ENCODE assay signal across 8 cellular contexts in genomic region chr3:63912768-63913588, GRCh38.
DNase-seq lines count a peak whose midpoint lies in the region; ATAC-seq and TF ChIP-seq lines count a peak whose summit lies in the region.

No MANE protein-coding gene starts in this region.

- ATAC-seq in HG02943 (IDR thresholded peaks at IDR 0.05; ENCODE audit: low read depth, unreplicated experiment) (peak; percentile 22), SK-N-SH treated with all-trans-retinoic acid at 6 μM for 48 hours (peak; percentile 44), GM18870 (IDR thresholded peaks at IDR 0.05; ENCODE audit: unreplicated experiment) (no peak)

- H3K4me3 ChIP-seq in GM12875 (ENCODE audit: low read depth, low read length) (peak overlapping the region; percentile 70), skeletal muscle cell (ENCODE audit: low read depth, low read length) (peak overlapping the region; percentile 61)

- no peak for TF ChIP-seq CTCF in GM12875 (IDR thresholded peaks at IDR 0.05; ENCODE audit: borderline replicate concordance, insufficient read depth, low read depth, low read length)

- DNase-seq in amniotic epithelial cell (ENCODE audit: low read depth) (peak; percentile 45), hypothalamus (lab: John Stamatoyannopoulos, UW) (peak in 29 of 51 donors; percentile 3 to 65 (median 37)), skeletal muscle cell (ENCODE audit: low read depth) (peak; percentile 25), NCI-H2029 treated with DMSO at 0.1 percent for 48 hours (lab: John Stamatoyannopoulos, UW) (no peak)

TF ChIP-seq in SK-N-SH treated with all-trans-retinoic acid at 6 μM for 48 hours, 23 proteins besides CTCF, POLR2A, EP300 and RAD21:
- no peak for TF ChIP-seq ESRRG (CRISPR knock-in tag; IDR thresholded peaks at IDR 0.05)
- no peak for TF ChIP-seq ZC3H10 (CRISPR knock-in tag; IDR thresholded peaks at IDR 0.05)
- no peak for TF ChIP-seq POU6F1 (CRISPR knock-in tag; IDR thresholded peaks at IDR 0.05; ENCODE audit: borderline replicate concordance, low read depth)
- no peak for TF ChIP-seq ZFP3 (CRISPR knock-in tag; IDR thresholded peaks at IDR 0.05)
- TF ChIP-seq CREB5 (CRISPR knock-in tag; IDR thresholded peaks at IDR 0.05; ENCODE audit: low read depth) = no peak
- TF ChIP-seq PATZ1 (CRISPR knock-in tag; IDR thresholded peaks at IDR 0.05; ENCODE audit: borderline replicate concordance) = no peak
- no peak for TF ChIP-seq RARB (CRISPR knock-in tag; IDR thresholded peaks at IDR 0.05)
- TF ChIP-seq ZNF565 (CRISPR knock-in tag; conservative IDR thresholded peaks at IDR 0.05; ENCODE audit: low read depth) = no peak
- no peak for TF ChIP-seq ZNF8 (CRISPR knock-in tag; IDR thresholded peaks at IDR 0.05)
- TF ChIP-seq SNAI2 (CRISPR knock-in tag; IDR thresholded peaks at IDR 0.05) = no peak
- no peak for TF ChIP-seq CSDC2 (CRISPR knock-in tag; IDR thresholded peaks at IDR 0.05)
- no peak for TF ChIP-seq BACH2 (CRISPR knock-in tag; IDR thresholded peaks at IDR 0.05; ENCODE audit: borderline replicate concordance)
- TF ChIP-seq ZFP30 (CRISPR knock-in tag; IDR thresholded peaks at IDR 0.05) = no peak
- TF ChIP-seq ZNF70 (CRISPR knock-in tag; IDR thresholded peaks at IDR 0.05) = no peak
- no peak for TF ChIP-seq TOX (CRISPR knock-in tag; IDR thresholded peaks at IDR 0.05; ENCODE audit: borderline replicate concordance)
- TF ChIP-seq OSR1 (CRISPR knock-in tag; IDR thresholded peaks at IDR 0.05) = no peak
- TF ChIP-seq CSRNP3 (CRISPR knock-in tag; IDR thresholded peaks at IDR 0.05) = no peak
- TF ChIP-seq TSHZ2 (CRISPR knock-in tag; IDR thresholded peaks at IDR 0.05) = no peak
- no peak for TF ChIP-seq GLIS3 (CRISPR knock-in tag; IDR thresholded peaks at IDR 0.05)
- no peak for TF ChIP-seq PPARA (CRISPR knock-in tag; IDR thresholded peaks at IDR 0.05; ENCODE audit: borderline replicate concordance)
